8 cellular contexts compared by ENCODE assay signal in the genomic region with DNA sequence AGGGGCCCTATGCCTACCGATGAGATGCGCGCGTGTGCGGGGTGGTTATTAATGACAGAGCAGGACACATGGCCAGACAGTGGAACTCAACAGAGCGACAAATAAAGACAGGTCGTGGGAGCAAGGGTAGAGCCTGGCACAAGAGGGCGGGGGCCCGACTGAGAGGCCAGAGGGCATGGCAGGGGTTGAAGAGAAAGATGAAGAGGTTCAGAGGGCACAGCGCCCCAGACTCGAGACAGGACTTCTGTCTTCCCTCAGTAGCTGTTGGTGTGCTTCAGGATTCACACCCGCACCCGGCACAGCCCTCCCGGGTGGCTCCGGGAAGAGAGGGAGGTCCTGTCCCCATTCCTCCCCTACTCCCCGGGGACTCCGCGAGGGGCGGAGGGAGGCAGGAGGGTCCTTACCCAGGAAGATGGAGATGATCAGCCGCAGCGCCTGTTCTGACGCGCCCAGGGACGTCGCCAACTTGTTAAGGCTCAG. TPM values are rescaled to one million over a fixed set of nuclear protein-coding genes. Genes with fewer than 3 reads are reported as not detected.
DNase-seq lines count a peak whose midpoint lies in the region; ATAC-seq, FAIRE-seq and TF ChIP-seq lines count a peak whose summit lies in the region.

No MANE protein-coding gene starts in this region.

- no peaks in the 10 kb centered on the region for H3K79me2 ChIP-seq in GM23248 (ENCODE audit: insufficient read depth)
- H3K79me2 ChIP-seq in GM12878 (ENCODE audit: control insufficient read depth, insufficient read depth, low read length) = peaks cover 16% of the 10 kb centered on the region

- DNase-seq in NCI-H1417 (lab: John Stamatoyannopoulos, UW) (peak in 2 of 3 experiments; percentile 70 to 95), NCI-H1417 treated with DMSO at 0.1 percent for 48 hours (lab: John Stamatoyannopoulos, UW) (no peak), GM23248 (no peak), NCI-H1930 (lab: John Stamatoyannopoulos, UW) (peak; percentile 77 to 78), GM12878 (ENCODE audit: low read depth, low spot score) (no peak), left lobe of liver (ENCODE audit: low spot score) (no peak)
- DNase-seq in effector CD8-positive, alpha-beta T cell (lab: John Stamatoyannopoulos, UW) = no peak

- TF ChIP-seq RAD21 in GM12878 (IDR thresholded peaks at IDR 0.05; ENCODE audit: insufficient read depth, low read depth, low read length) = no peak

- TF ChIP-seq CTCF in GM12878 (IDR thresholded peaks at IDR 0.05 in 2 of 3, conservative IDR thresholded peaks at IDR 0.05 in 1 of 3; ENCODE audit: control insufficient read depth in 2 of 3, extremely low read depth in 1 of 3, insufficient read depth in 1 of 3, low read depth in 3 of 3, low read length in 3 of 3) = no peak

- SMC1A ChIA-PET in GM12878 (lab: Charles Lee; ENCODE audit: uncharacterized antibody, unreplicated experiment) = interaction anchor here (0.9 to 3.6 kb wide), 11 partner anchors 12 to 95 kb away, joined by 3 to 11 read pairs (median 5); a partner anchor contains a TSS

- H3K4me3 ChIP-seq in GM23248 (peak overlapping the region; percentile 91), GM12878 (peak overlapping the region; percentile 91)

- no peaks in the 10 kb centered on the region; the same call in none of the 2 replicates for H3F3A ChIP-seq in GM23248 (ENCODE audit: insufficient read depth)

- ATAC-seq in GM12878 = peak; percentile 52
- peak; percentile 37 for ATAC-seq in left lobe of liver

- BruUV-seq in GM12878 (replicated peaks; lab: Mats Ljungman, UMichigan) = no TSS peak

- no peaks in the 10 kb centered on the region for H3K9me2 ChIP-seq in GM23248 (ENCODE audit: insufficient read depth)

- peak overlapping the region; percentile 96 for H3K4me2 ChIP-seq in GM23248 (ENCODE audit: unreplicated experiment)
- H3K4me2 ChIP-seq in GM12878 (ENCODE audit: control insufficient read depth, insufficient read depth) = peak overlapping the region; percentile 44; the same call in 1 of the 2 replicates

- CTCF ChIA-PET in GM12878 (lab: Yijun Ruan, JAX) = interaction anchor here (0.7 to 2.6 kb wide), 30 partner anchors 8 to 148 kb away, joined by 3 to 13 read pairs (median 4); a partner anchor contains a TSS

- no peaks in the 10 kb centered on the region for H3K36me3 ChIP-seq in GM23248 (ENCODE audit: low read depth)
- no peaks in the 10 kb centered on the region for H3K36me3 ChIP-seq in GM12878 (ENCODE audit: control insufficient read depth in 2 of 2, insufficient read depth in 2 of 2, low read length in 1 of 2)

- FAIRE-seq in GM12878 (lab: Jason Lieb, UNC) = no peak

- intact Hi-C loops in GM12878 (cut with micrococcal nuclease; ENCODE audit: unreplicated experiment) = loop anchor here (2.0 to 5.0 kb wide), 3 partner anchors 46 to 74 kb away; a partner anchor contains a TSS

- 7 to 8% methylated on average over 21 of the region's 25 CpGs for WGBS in GM23248 (ENCODE audit: low coverage in 1 of 2, low lambda C conversion rate in 2 of 2, missing lambda C conversion rate in 2 of 2), 2 experiments
- 0% methylated on average over 25 of the region's 25 CpGs for WGBS in GM12878 (ENCODE audit: insufficient coverage, insufficient replicate concordance, low lambda C conversion rate, missing lambda C conversion rate)

- H3K27ac ChIP-seq in GM23248 = peak overlapping the region; percentile 19; the same call in 1 of the 2 replicates
- peak overlapping the region; percentile 75 for H3K27ac ChIP-seq in GM12878 (ENCODE audit: control insufficient read depth, insufficient read depth)
- peak overlapping the region; percentile 76 for H3K27ac ChIP-seq in temporal lobe (ENCODE audit: low read depth, low read length)

- POLR2A ChIA-PET in GM12878 (lab: Charles Lee) = interaction anchor here (0.7 to 2.9 kb wide), 15 partner anchors 10 to 166 kb away, joined by 3 to 11 read pairs (median 5); a partner anchor contains a TSS

- H3K4me1 ChIP-seq in GM23248 (ENCODE audit: insufficient read depth) (peaks cover 12% of the 10 kb centered on the region; the same call in 1 of the 2 replicates), GM12878 (ENCODE audit: control insufficient read depth, insufficient read depth, low read length) (no peaks in the 10 kb centered on the region)

- in situ Hi-C loops in GM23248 (cut with MboI) = no loop called here
- in situ Hi-C loops in GM12878 (cut with MboI) = no loop called here

- H2AFZ ChIP-seq in GM23248 (peak overlapping the region; percentile 90), GM12878 (ENCODE audit: control insufficient read depth, low read depth, low read length) (peak overlapping the region; percentile 91)

- H3K9me3 ChIP-seq in GM23248 (ENCODE audit: low read depth) (no peaks in the 10 kb centered on the region), GM12878 (replicated peaks; ENCODE audit: control insufficient read depth, insufficient read depth, low read length) (no peaks in the 10 kb centered on the region)

- H4K20me1 ChIP-seq in GM23248 (ENCODE audit: insufficient read depth) (no peaks in the 10 kb centered on the region), GM12878 (ENCODE audit: control insufficient read depth, insufficient read depth) (no peaks in the 10 kb centered on the region; the same call in 1 of the 2 replicates)

- TF ChIP-seq POLR2A in GM12878 (IDR thresholded peaks at IDR 0.05; ENCODE audit: low read depth, low read length) = no peak

- TF ChIP-seq EP300 in GM12878 (IDR thresholded peaks at IDR 0.05; ENCODE audit: borderline replicate concordance in 1 of 2, control insufficient read depth in 1 of 2, low read depth in 2 of 2, low read length in 2 of 2) = no peak

- peak overlapping the region; percentile 71 for H3K9ac ChIP-seq in GM23248
- peak overlapping the region; percentile 79 for H3K9ac ChIP-seq in GM12878 (ENCODE audit: control insufficient read depth, insufficient read depth, low read length)

- RAD21 ChIA-PET in GM12878 (lab: Charles Lee; ENCODE audit: unreplicated experiment) = interaction anchor here (0.8 to 2.8 kb wide), 12 partner anchors 53 to 95 kb away, joined by 3 to 14 read pairs (median 4); a partner anchor contains a TSS

- H3K27me3 ChIP-seq in GM23248 (replicated peaks; ENCODE audit: insufficient read depth) = no peaks in the 10 kb centered on the region
- no peaks in the 10 kb centered on the region for H3K27me3 ChIP-seq in GM12878 (replicated peaks in 1 of 2; ENCODE audit: control insufficient read depth in 2 of 2, insufficient read depth in 2 of 2, low read length in 1 of 2)

RNA-seq across cellular contexts. Expression of a gene that starts 0.4 kb away (rescaled TPM):
- 7.7 and 11.8 TPM in 2 replicates for total RNA-seq in GM23248 (2014; rRNA removed; shearing (Covaris generic))
- polyA plus RNA-seq in GM23248 (2016; fragmentation: Nextera tagmentation; extraction: Ambion mirVana) (19.7 and 20.4 TPM in 2 replicates), GM12878 (2011; rRNA removed) (39.1 and 48.3 TPM in 2 replicates), GM12878 (2014; fragmentation: Illumina TruSeq; extraction: Trizol) (28.3 and 29.5 TPM in 2 replicates), GM12878 (2014; fragmentation: Nextera tagmentation; extraction: Ambion mirVana) (1 to 10 TPM; 2.6 to 3.7 TPM), GM12878 (2014; rRNA removed) (28.3 and 31.1 TPM in 2 replicates), GM12878 (2016; fragmentation: Nextera tagmentation; extraction: Ambion mirVana) (10 to 100 TPM; 22.8 to 24.4 TPM)
- total RNA-seq in GM12878 (2013; cell fraction: nucleolus; rRNA removed) = 21.1 and 26.2 TPM in 2 replicates
- total RNA-seq in GM12878 (2014; rRNA removed) (19.1 and 21.6 TPM in 2 replicates), GM12878 (2014; rRNA removed; fragmentation: Illumina TruSeq; extraction: Trizol) (16.4 and 16.9 TPM in 2 replicates), GM12878 (2021) (23.1 and 23.3 TPM in 2 replicates), left lobe of liver (54.3 TPM), temporal lobe (6.6 TPM)
- polyA plus RNA-seq in GM12878 (2011; ENCODE audit: low read depth) = 8.8 TPM
- 39.1 and 48.0 TPM in 2 replicates for polyA plus RNA-seq in GM12878 (2011; cell fraction: cytosol; rRNA removed)
- polyA plus RNA-seq in GM12878 (2011; cell fraction: nucleus; rRNA removed) = 32.9 and 37.5 TPM in 2 replicates
- 14.1 and 15.2 TPM in 2 replicates for polyA plus RNA-seq in GM12878 (2012)
- 33.4 and 40.0 TPM in 2 replicates for polyA minus RNA-seq in GM12878 (2011; rRNA and poly(A)+ RNA removed)
- polyA minus RNA-seq in GM12878 (2011; cell fraction: cytosol; rRNA and poly(A)+ RNA removed) = 11.0 and 11.6 TPM in 2 replicates
- 12.2 and 20.4 TPM in 2 replicates for polyA minus RNA-seq in GM12878 (2011; cell fraction: nucleus; rRNA and poly(A)+ RNA removed)

RNA-seq across cellular contexts. Expression of a gene that starts 42.6 kb away (rescaled TPM):
- total RNA-seq in GM23248 (2014; rRNA removed; shearing (Covaris generic)) = 174 and 200 TPM in 2 replicates
- 195 and 198 TPM in 2 replicates for polyA plus RNA-seq in GM23248 (2016; fragmentation: Nextera tagmentation; extraction: Ambion mirVana)
- 7.5 and 10.3 TPM in 2 replicates for total RNA-seq in GM12878 (2013; cell fraction: nucleolus; rRNA removed)
- 0.73 and 1.1 TPM in 2 replicates for total RNA-seq in GM12878 (2014; rRNA removed)
- total RNA-seq in GM12878 (2014; rRNA removed; fragmentation: Illumina TruSeq; extraction: Trizol) = 0.09 and 0.27 TPM in 2 replicates
- 1.2 and 1.3 TPM in 2 replicates for total RNA-seq in GM12878 (2021)
- polyA plus RNA-seq in GM12878 (2011; ENCODE audit: low read depth) = 0.91 TPM
- 0.96 and 1.1 TPM in 2 replicates for polyA plus RNA-seq in GM12878 (2011; rRNA removed)
- 0.18 and 0.25 TPM in 2 replicates for polyA plus RNA-seq in GM12878 (2011; cell fraction: cytosol; rRNA removed)
- polyA plus RNA-seq in GM12878 (2011; cell fraction: nucleus; rRNA removed) = 2.9 and 3.4 TPM in 2 replicates
- 0.73 and 0.81 TPM in 2 replicates for polyA plus RNA-seq in GM12878 (2012)
- polyA plus RNA-seq in GM12878 (2014; fragmentation: Illumina TruSeq; extraction: Trizol) = 0.38 and 0.51 TPM in 2 replicates
- polyA plus RNA-seq in GM12878 (2014; fragmentation: Nextera tagmentation; extraction: Ambion mirVana) = under 1 TPM; 0.10 to 0.16 TPM
- polyA plus RNA-seq in GM12878 (2014; rRNA removed) = 0.34 and 1.4 TPM in 2 replicates
- under 1 TPM; 0.20 to 0.32 TPM for polyA plus RNA-seq in GM12878 (2016; fragmentation: Nextera tagmentation; extraction: Ambion mirVana)
- polyA minus RNA-seq in GM12878 (2011; rRNA and poly(A)+ RNA removed) = 0.98 TPM in 1 of 2 replicates, not detected in the other
- polyA minus RNA-seq in GM12878 (2011; cell fraction: cytosol; rRNA and poly(A)+ RNA removed) = not detected in 2 replicates
- polyA minus RNA-seq in GM12878 (2011; cell fraction: nucleus; rRNA and poly(A)+ RNA removed) = 0.48 and 0.97 TPM in 2 replicates
- 1,760 TPM for total RNA-seq in left lobe of liver
- total RNA-seq in temporal lobe = 11.3 TPM

RNA-seq across cellular contexts. Expression of a gene that starts 47.2 kb away (rescaled TPM):
- total RNA-seq in GM23248 (2014; rRNA removed; shearing (Covaris generic)) = 25.9 and 39.2 TPM in 2 replicates
- polyA plus RNA-seq in GM23248 (2016; fragmentation: Nextera tagmentation; extraction: Ambion mirVana) (68.6 and 72.1 TPM in 2 replicates), GM12878 (2011; rRNA removed) (75.9 and 77.7 TPM in 2 replicates), GM12878 (2014; fragmentation: Illumina TruSeq; extraction: Trizol) (77.2 and 91.3 TPM in 2 replicates), GM12878 (2014; fragmentation: Nextera tagmentation; extraction: Ambion mirVana) (100 to 1,000 TPM; 158 to 164 TPM), GM12878 (2014; rRNA removed) (78.0 and 94.4 TPM in 2 replicates), GM12878 (2016; fragmentation: Nextera tagmentation; extraction: Ambion mirVana) (100 to 1,000 TPM; 154 to 165 TPM)
- 120 and 131 TPM in 2 replicates for total RNA-seq in GM12878 (2013; cell fraction: nucleolus; rRNA removed)
- total RNA-seq in GM12878 (2014; rRNA removed) (54.6 and 69.0 TPM in 2 replicates), GM12878 (2014; rRNA removed; fragmentation: Illumina TruSeq; extraction: Trizol) (67.8 and 69.9 TPM in 2 replicates), GM12878 (2021) (82.4 and 84.4 TPM in 2 replicates), left lobe of liver (16.1 TPM), temporal lobe (19.9 TPM)
- 25.0 TPM for polyA plus RNA-seq in GM12878 (2011; ENCODE audit: low read depth)
- polyA plus RNA-seq in GM12878 (2011; cell fraction: cytosol; rRNA removed) = 52.6 and 55.9 TPM in 2 replicates
- 44.5 and 60.9 TPM in 2 replicates for polyA plus RNA-seq in GM12878 (2011; cell fraction: nucleus; rRNA removed)
- polyA plus RNA-seq in GM12878 (2012) = 44.6 and 77.4 TPM in 2 replicates
- polyA minus RNA-seq in GM12878 (2011; rRNA and poly(A)+ RNA removed) = 35.5 and 39.6 TPM in 2 replicates
- polyA minus RNA-seq in GM12878 (2011; cell fraction: cytosol; rRNA and poly(A)+ RNA removed) = 16.1 and 16.7 TPM in 2 replicates
- 25.1 and 34.8 TPM in 2 replicates for polyA minus RNA-seq in GM12878 (2011; cell fraction: nucleus; rRNA and poly(A)+ RNA removed)

RNA-seq across cellular contexts. Expression of a gene that starts 47.4 kb away (rescaled TPM):
- total RNA-seq in GM23248 (2014; rRNA removed; shearing (Covaris generic)) = 212 and 221 TPM in 2 replicates
- polyA plus RNA-seq in GM23248 (2016; fragmentation: Nextera tagmentation; extraction: Ambion mirVana) (130 and 137 TPM in 2 replicates), GM12878 (2011; rRNA removed) (395 and 522 TPM in 2 replicates), GM12878 (2014; fragmentation: Illumina TruSeq; extraction: Trizol) (410 and 549 TPM in 2 replicates), GM12878 (2014; fragmentation: Nextera tagmentation; extraction: Ambion mirVana) (100 to 1,000 TPM; 112 to 270 TPM), GM12878 (2014; rRNA removed) (586 and 591 TPM in 2 replicates), GM12878 (2016; fragmentation: Nextera tagmentation; extraction: Ambion mirVana) (100 to 1,000 TPM; 412 to 433 TPM)
- total RNA-seq in GM12878 (2013; cell fraction: nucleolus; rRNA removed) = 71.8 and 79.5 TPM in 2 replicates
- total RNA-seq in GM12878 (2014; rRNA removed) (517 and 520 TPM in 2 replicates), GM12878 (2014; rRNA removed; fragmentation: Illumina TruSeq; extraction: Trizol) (421 and 455 TPM in 2 replicates), GM12878 (2021) (466 and 483 TPM in 2 replicates), left lobe of liver (129 TPM), temporal lobe (117 TPM)
- 203 TPM for polyA plus RNA-seq in GM12878 (2011; ENCODE audit: low read depth)
- 672 and 758 TPM in 2 replicates for polyA plus RNA-seq in GM12878 (2011; cell fraction: cytosol; rRNA removed)
- polyA plus RNA-seq in GM12878 (2011; cell fraction: nucleus; rRNA removed) = 449 and 501 TPM in 2 replicates
- polyA plus RNA-seq in GM12878 (2012) = 307 and 316 TPM in 2 replicates
- polyA minus RNA-seq in GM12878 (2011; rRNA and poly(A)+ RNA removed) = 204 and 309 TPM in 2 replicates
- polyA minus RNA-seq in GM12878 (2011; cell fraction: cytosol; rRNA and poly(A)+ RNA removed) = 112 and 115 TPM in 2 replicates
- 98.4 and 155 TPM in 2 replicates for polyA minus RNA-seq in GM12878 (2011; cell fraction: nucleus; rRNA and poly(A)+ RNA removed)

Comparison
In these comparisons a context has a peak if more than half of its experiments do, and no peak if none do; other contexts are left out.
1. DNase-seq: peak in NCI-H1417 (2 of 3) and NCI-H1930 (2 of 2); none in NCI-H1417 treated with DMSO at 0.1 percent for 48 hours (single experiment), GM23248 (single experiment), GM12878 (single experiment), left lobe of liver (single experiment) and effector CD8-positive, alpha-beta T cell (single experiment).
2. H3K27ac ChIP-seq: peak in every context shown above with its lines; median percentile 76 in temporal lobe; 75 in GM12878; 19 in GM23248.
3. RNA of a gene that starts 42.6 kb away (total RNA-seq): 1,760 TPM in left lobe of liver (single experiment) and 174 to 200 TPM in GM23248; 11.3 TPM in temporal lobe (single experiment) and 0.09 to 10.3 TPM in GM12878; every median in the first group is over 10 times any median in the second.